ENCODE assay signal across 25 cellular contexts in genomic region chr15:80945605-80946004, GRCh38.
"Had no signal": no experiment of that assay in that cellular context is flagged by ENCODE, and none has a peak within 500 bp of the region (broad histone marks: within the 10 kb centered on the region; RNA-seq: fewer than 3 reads in every experiment).

No MANE protein-coding gene starts in this region.

- ATAC-seq: activated T-cell treated with anti-CD3 and anti-CD28 coated beads, Interleukin-2, amount 50 U/mL, for 4 hours; left lung; natural killer cell treated with Interleukin-12 subunit alpha and Interleukin-12 subunit beta and Interleukin-15 and Interleukin-18, amount 100 ng/mL, for 72 hours; pancreas; right cardiac atrium had no signal

- H3K27me3 ChIP-seq: left lung, neutrophil, pancreas, stomach, suprapubic skin, tibial nerve had no signal

- H3K27ac ChIP-seq: left lung, neutrophil, pancreas, stomach, suprapubic skin, tibial nerve had no signal

- H3K9me3 Mint-ChIP-seq: activated naive CD8-positive, alpha-beta T cell treated with anti-CD3 and anti-CD28 coated beads for 36 hours; activated T-cell treated with anti-CD3 and anti-CD28 coated beads, Interleukin-2, amount 50 U/mL, for 4 hours; activated T-helper 2 cell treated with anti-CD3 and anti-CD28 coated beads, Interferon-gamma antibody, Interleukin-2, Interleukin-4, amounts not matched to agents 10 μg/mL and 5 μg/mL and 100 μg/mL, durations not matched to agents 14 hours and 24 hours and 36 hours; dendritic cell treated with granulocyte-macrophage colony-stimulating factor and Interleukin-4, amounts not matched to agents 40 ng/mL and 50 ng/mL, for 4 days; natural killer cell treated with Interleukin-12 subunit alpha and Interleukin-12 subunit beta and Interleukin-15 and Interleukin-18, amount 100 ng/mL, for 72 hours had no signal

- H3K27ac Mint-ChIP-seq: activated naive CD8-positive, alpha-beta T cell treated with anti-CD3 and anti-CD28 coated beads for 36 hours; activated T-helper 2 cell treated with anti-CD3 and anti-CD28 coated beads, Interferon-gamma antibody, Interleukin-2, Interleukin-4, amounts not matched to agents 10 μg/mL and 5 μg/mL and 100 μg/mL, durations not matched to agents 14 hours and 24 hours and 36 hours; dendritic cell treated with granulocyte-macrophage colony-stimulating factor and Interleukin-4, amounts not matched to agents 40 ng/mL and 50 ng/mL, for 4 days; natural killer cell treated with Interleukin-12 subunit alpha and Interleukin-12 subunit beta and Interleukin-15 and Interleukin-18, amount 100 ng/mL, for 72 hours had no signal

- H3K4me1 ChIP-seq: left lung, pancreas, tibial nerve had no signal

- H3K9me3 ChIP-seq: left lung, neutrophil, pancreas, stomach, suprapubic skin, tibial nerve had no signal

- DNase-seq: activated CD4-positive, alpha-beta T cell treated with anti-CD3 and anti-CD28 coated beads for 4 hours; activated CD4-positive, alpha-beta T cell treated with anti-CD3 and anti-CD28 coated beads, Interleukin-2, amount 50 U/mL, for 48 hours; activated CD4-positive, CD25-positive, alpha-beta regulatory T cell; activated CD8-positive, alpha-beta memory T cell treated with anti-CD3 and anti-CD28 coated beads, Interleukin-2, amount 50 U/mL, for 48 hours; activated naive CD4-positive, alpha-beta T cell; activated naive CD8-positive, alpha-beta T cell treated with anti-CD3 and anti-CD28 coated beads for 36 hours; activated T-cell treated with anti-CD3 and anti-CD28 coated beads, Interleukin-2, amount 50 U/mL, for 4 hours; amniotic stem cell; cerebellar nuclear complex; effector CD4-positive, alpha-beta T cell; right cardiac atrium; stimulated activated CD4-positive, alpha-beta T cell treated with anti-CD3 and anti-CD28 coated beads, Interleukin-12 subunit alpha, Interleukin-12 subunit beta, amount 100 ng/mL, for 4 hours; stimulated activated CD4-positive, alpha-beta T cell treated with anti-CD3 and anti-CD28 coated beads, Interleukin-4, amount 100 ng/mL, for 4 hours; stomach; T-helper 1 cell; T-helper 9 cell had no signal

- H3K4me3 Mint-ChIP-seq: activated naive CD8-positive, alpha-beta T cell treated with anti-CD3 and anti-CD28 coated beads for 36 hours; activated T-cell treated with anti-CD3 and anti-CD28 coated beads, Interleukin-2, amount 50 U/mL, for 4 hours; dendritic cell treated with granulocyte-macrophage colony-stimulating factor and Interleukin-4, amounts not matched to agents 40 ng/mL and 50 ng/mL, for 4 days; natural killer cell treated with Interleukin-12 subunit alpha and Interleukin-12 subunit beta and Interleukin-15 and Interleukin-18, amount 100 ng/mL, for 72 hours had no signal

- H3K27me3 Mint-ChIP-seq: activated naive CD8-positive, alpha-beta T cell treated with anti-CD3 and anti-CD28 coated beads for 36 hours; dendritic cell treated with granulocyte-macrophage colony-stimulating factor and Interleukin-4, amounts not matched to agents 40 ng/mL and 50 ng/mL, for 4 days; natural killer cell treated with Interleukin-12 subunit alpha and Interleukin-12 subunit beta and Interleukin-15 and Interleukin-18, amount 100 ng/mL, for 72 hours had no signal

- H3K4me3 ChIP-seq: left lung, lung, pancreas, stomach, suprapubic skin, tibial nerve had no signal
